Comparison of ENCODE assay signal across 1 cellular context in the genomic region with DNA sequence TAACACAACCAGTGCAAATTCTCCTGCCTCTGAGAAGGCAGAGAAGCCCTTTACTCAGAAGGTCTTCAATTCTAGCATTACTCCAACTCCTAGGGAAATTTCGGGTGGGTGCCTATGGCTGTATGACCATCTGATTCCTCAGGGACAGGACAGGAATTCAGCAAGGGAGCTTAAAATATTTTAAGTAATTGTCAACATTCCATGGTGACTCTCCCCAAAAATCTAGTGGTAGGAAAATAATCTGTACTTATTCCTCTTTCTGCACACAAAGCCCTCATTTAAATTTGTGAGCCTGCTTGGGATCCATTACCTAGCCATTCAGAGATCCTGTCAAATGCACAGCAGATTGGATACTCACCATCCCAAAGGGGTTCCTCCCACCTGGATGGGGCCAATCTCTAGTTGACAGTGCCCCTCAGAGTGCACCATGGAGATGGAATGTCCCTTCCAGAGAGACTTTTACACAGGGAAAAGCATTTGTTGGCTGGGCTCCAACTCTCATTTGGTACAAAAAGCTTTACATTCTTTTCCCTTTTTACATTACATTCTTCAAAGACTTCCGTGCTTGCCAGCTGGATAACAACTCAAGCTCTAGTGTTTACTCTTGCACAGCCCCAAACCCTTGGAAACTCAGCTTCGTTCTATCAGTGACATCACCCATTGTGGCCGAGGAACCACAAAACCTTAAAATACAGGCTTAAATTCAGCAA.
A peak's percentile ranks its signal among the peaks of the same experiment; 100 is the strongest.
TF ChIP-seq lines count a peak whose summit lies in the region.

No MANE protein-coding gene starts in this region.

TF ChIP-seq in HepG2, 621 proteins besides CTCF, POLR2A, EP300 and RAD21 (continued from another document and continues in another):
- TF ChIP-seq, protein P1, sequence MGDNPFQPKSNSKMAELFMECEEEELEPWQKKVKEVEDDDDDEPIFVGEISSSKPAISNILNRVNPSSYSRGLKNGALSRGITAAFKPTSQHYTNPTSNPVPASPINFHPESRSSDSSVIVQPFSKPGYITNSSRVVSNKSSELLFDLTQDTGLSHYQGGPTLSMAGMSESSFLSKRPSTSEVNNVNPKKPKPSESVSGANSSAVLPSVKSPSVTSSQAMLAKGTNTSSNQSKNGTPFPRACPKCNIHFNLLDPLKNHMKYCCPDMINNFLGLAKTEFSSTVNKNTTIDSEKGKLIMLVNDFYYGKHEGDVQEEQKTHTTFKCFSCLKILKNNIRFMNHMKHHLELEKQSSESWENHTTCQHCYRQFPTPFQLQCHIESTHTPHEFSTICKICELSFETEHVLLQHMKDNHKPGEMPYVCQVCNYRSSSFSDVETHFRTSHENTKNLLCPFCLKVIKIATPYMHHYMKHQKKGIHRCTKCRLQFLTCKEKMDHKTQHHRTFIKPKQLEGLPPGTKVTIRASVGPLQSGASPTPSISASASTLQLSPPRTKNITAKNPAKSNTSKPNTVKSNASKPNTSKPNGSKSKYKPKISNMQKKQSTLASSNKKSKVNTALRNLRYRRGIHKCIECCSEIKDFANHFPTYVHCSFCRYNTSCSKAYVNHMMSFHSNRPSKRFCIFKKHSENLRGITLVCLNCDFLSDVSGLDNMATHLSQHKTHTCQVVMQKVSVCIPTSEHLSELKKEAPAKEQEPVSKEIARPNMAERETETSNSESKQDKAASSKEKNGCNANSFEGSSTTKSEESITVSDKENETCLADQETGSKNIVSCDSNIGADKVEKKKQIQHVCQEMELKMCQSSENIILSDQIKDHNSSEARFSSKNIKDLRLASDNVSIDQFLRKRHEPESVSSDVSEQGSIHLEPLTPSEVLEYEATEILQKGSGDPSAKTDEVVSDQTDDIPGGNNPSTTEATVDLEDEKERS (CRISPR knock-in tag; IDR thresholded peaks at IDR 0.05) = no peak
- TF ChIP-seq WIZ (CRISPR knock-in tag; IDR thresholded peaks at IDR 0.05) (no peak), FOXA3 (CRISPR knock-in tag; IDR thresholded peaks at IDR 0.05) (peak; percentile 68), ZNF143 (CRISPR knock-in tag; IDR thresholded peaks at IDR 0.05) (no peak), HDAC2 (CRISPR knock-in tag; IDR thresholded peaks at IDR 0.05) (0 out of 2 replicates have a peak, but pooled peaks have one; percentile 12), TRIM24 (CRISPR knock-in tag; IDR thresholded peaks at IDR 0.05) (no peak), POLR2AphosphoS5 (IDR thresholded peaks at IDR 0.05; ENCODE audit: low read depth, low read length) (peak; percentile 20; the same call in 1 of the 2 replicates), MAZ (IDR thresholded peaks at IDR 0.05; ENCODE audit: borderline replicate concordance, low read depth, low read length) (no peak), MAZ (CRISPR knock-in tag; IDR thresholded peaks at IDR 0.05; ENCODE audit: low read depth) (no peak), ZNF891 (CRISPR knock-in tag; IDR thresholded peaks at IDR 0.05) (no peak), ZNF616 (CRISPR knock-in tag; IDR thresholded peaks at IDR 0.05; ENCODE audit: low read depth) (no peak), PRMT3 (CRISPR knock-in tag; IDR thresholded peaks at IDR 0.05; ENCODE audit: borderline replicate concordance, low read depth) (no peak), GATA4 (IDR thresholded peaks at IDR 0.05; ENCODE audit: borderline replicate concordance, low read depth) (no peak), SUZ12 (IDR thresholded peaks at IDR 0.05; ENCODE audit: low read depth, low read length) (no peak), ELF3 (CRISPR knock-in tag; IDR thresholded peaks at IDR 0.05) (peak; percentile 28; the same call in 1 of the 2 replicates), ZNF124 (CRISPR knock-in tag; IDR thresholded peaks at IDR 0.05) (no peak), ZKSCAN1 (IDR thresholded peaks at IDR 0.05; ENCODE audit: low read length) (no peak), PAWR (CRISPR knock-in tag; IDR thresholded peaks at IDR 0.05; ENCODE audit: borderline replicate concordance) (no peak), ZSCAN20 (CRISPR knock-in tag; IDR thresholded peaks at IDR 0.05; ENCODE audit: borderline replicate concordance) (no peak), ZNF101 (CRISPR knock-in tag; IDR thresholded peaks at IDR 0.05; ENCODE audit: borderline replicate concordance, low read depth) (no peak), ELF4 (CRISPR knock-in tag; IDR thresholded peaks at IDR 0.05; ENCODE audit: borderline replicate concordance) (no peak), MZF1 (CRISPR knock-in tag; IDR thresholded peaks at IDR 0.05; ENCODE audit: borderline replicate concordance) (no peak), REXO4 (CRISPR knock-in tag; IDR thresholded peaks at IDR 0.05; ENCODE audit: borderline replicate concordance) (no peak), ZNF556 (CRISPR knock-in tag; IDR thresholded peaks at IDR 0.05; ENCODE audit: borderline replicate concordance) (no peak), MEIS2 (CRISPR knock-in tag; IDR thresholded peaks at IDR 0.05) (no peak), ZNF552 (CRISPR knock-in tag; IDR thresholded peaks at IDR 0.05; ENCODE audit: borderline replicate concordance) (no peak), NR3C1 (CRISPR knock-in tag; IDR thresholded peaks at IDR 0.05) (no peak), SAP130 (CRISPR knock-in tag; IDR thresholded peaks at IDR 0.05; ENCODE audit: low read depth) (peak; percentile 66), ZNF446 (CRISPR knock-in tag; IDR thresholded peaks at IDR 0.05) (no peak), THAP11 (CRISPR knock-in tag; IDR thresholded peaks at IDR 0.05) (peak; percentile 30; the same call in 1 of the 2 replicates), STAG1 (CRISPR knock-in tag; IDR thresholded peaks at IDR 0.05) (no peak), ZNF670 (CRISPR knock-in tag; IDR thresholded peaks at IDR 0.05; ENCODE audit: borderline replicate concordance) (no peak), ASH2L (IDR thresholded peaks at IDR 0.05; ENCODE audit: insufficient read length, low read depth, low read length) (peak; percentile 58), SSRP1 (CRISPR knock-in tag; IDR thresholded peaks at IDR 0.05) (peak; percentile 33; the same call in 1 of the 2 replicates), ZFP62 (CRISPR knock-in tag; IDR thresholded peaks at IDR 0.05) (no peak), ZNF781 (CRISPR knock-in tag; IDR thresholded peaks at IDR 0.05; ENCODE audit: borderline replicate concordance, not compliant biosample characterization) (no peak), FOXO1 (CRISPR knock-in tag; IDR thresholded peaks at IDR 0.05) (peak; percentile 28; the same call in 1 of the 2 replicates), ZMYM2 (CRISPR knock-in tag; IDR thresholded peaks at IDR 0.05) (no peak), PITX1 (CRISPR knock-in tag; IDR thresholded peaks at IDR 0.05) (no peak), SIN3A (IDR thresholded peaks at IDR 0.05; ENCODE audit: borderline replicate concordance, low read depth, low read length) (0 out of 2 replicates have a peak, but pooled peaks have one; percentile 29), MYNN (CRISPR knock-in tag; IDR thresholded peaks at IDR 0.05; ENCODE audit: low read depth) (peak; percentile 57; the same call in 1 of the 2 replicates), ZNF350 (CRISPR knock-in tag; IDR thresholded peaks at IDR 0.05; ENCODE audit: borderline replicate concordance, low read depth) (no peak), ZNF792 (CRISPR knock-in tag; IDR thresholded peaks at IDR 0.05) (no peak), TEAD3 (CRISPR knock-in tag; optimal IDR thresholded peaks at IDR 0.05; ENCODE audit: borderline replicate concordance) (peak; percentile 64)
- TF ChIP-seq, protein P2, sequence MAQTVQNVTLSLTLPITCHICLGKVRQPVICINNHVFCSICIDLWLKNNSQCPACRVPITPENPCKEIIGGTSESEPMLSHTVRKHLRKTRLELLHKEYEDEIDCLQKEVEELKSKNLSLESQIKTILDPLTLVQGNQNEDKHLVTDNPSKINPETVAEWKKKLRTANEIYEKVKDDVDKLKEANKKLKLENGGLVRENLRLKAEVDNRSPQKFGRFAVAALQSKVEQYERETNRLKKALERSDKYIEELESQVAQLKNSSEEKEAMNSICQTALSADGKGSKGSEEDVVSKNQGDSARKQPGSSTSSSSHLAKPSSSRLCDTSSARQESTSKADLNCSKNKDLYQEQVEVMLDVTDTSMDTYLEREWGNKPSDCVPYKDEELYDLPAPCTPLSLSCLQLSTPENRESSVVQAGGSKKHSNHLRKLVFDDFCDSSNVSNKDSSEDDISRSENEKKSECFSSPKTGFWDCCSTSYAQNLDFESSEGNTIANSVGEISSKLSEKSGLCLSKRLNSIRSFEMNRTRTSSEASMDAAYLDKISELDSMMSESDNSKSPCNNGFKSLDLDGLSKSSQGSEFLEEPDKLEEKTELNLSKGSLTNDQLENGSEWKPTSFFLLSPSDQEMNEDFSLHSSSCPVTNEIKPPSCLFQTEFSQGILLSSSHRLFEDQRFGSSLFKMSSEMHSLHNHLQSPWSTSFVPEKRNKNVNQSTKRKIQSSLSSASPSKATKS (CRISPR knock-in tag; IDR thresholded peaks at IDR 0.05) = no peak
- TF ChIP-seq, protein P3, sequence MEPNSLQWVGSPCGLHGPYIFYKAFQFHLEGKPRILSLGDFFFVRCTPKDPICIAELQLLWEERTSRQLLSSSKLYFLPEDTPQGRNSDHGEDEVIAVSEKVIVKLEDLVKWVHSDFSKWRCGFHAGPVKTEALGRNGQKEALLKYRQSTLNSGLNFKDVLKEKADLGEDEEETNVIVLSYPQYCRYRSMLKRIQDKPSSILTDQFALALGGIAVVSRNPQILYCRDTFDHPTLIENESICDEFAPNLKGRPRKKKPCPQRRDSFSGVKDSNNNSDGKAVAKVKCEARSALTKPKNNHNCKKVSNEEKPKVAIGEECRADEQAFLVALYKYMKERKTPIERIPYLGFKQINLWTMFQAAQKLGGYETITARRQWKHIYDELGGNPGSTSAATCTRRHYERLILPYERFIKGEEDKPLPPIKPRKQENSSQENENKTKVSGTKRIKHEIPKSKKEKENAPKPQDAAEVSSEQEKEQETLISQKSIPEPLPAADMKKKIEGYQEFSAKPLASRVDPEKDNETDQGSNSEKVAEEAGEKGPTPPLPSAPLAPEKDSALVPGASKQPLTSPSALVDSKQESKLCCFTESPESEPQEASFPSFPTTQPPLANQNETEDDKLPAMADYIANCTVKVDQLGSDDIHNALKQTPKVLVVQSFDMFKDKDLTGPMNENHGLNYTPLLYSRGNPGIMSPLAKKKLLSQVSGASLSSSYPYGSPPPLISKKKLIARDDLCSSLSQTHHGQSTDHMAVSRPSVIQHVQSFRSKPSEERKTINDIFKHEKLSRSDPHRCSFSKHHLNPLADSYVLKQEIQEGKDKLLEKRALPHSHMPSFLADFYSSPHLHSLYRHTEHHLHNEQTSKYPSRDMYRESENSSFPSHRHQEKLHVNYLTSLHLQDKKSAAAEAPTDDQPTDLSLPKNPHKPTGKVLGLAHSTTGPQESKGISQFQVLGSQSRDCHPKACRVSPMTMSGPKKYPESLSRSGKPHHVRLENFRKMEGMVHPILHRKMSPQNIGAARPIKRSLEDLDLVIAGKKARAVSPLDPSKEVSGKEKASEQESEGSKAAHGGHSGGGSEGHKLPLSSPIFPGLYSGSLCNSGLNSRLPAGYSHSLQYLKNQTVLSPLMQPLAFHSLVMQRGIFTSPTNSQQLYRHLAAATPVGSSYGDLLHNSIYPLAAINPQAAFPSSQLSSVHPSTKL (CRISPR knock-in tag; IDR thresholded peaks at IDR 0.05) = peak; percentile 52; the same call in 1 of the 2 replicates
- TF ChIP-seq, protein P4, sequence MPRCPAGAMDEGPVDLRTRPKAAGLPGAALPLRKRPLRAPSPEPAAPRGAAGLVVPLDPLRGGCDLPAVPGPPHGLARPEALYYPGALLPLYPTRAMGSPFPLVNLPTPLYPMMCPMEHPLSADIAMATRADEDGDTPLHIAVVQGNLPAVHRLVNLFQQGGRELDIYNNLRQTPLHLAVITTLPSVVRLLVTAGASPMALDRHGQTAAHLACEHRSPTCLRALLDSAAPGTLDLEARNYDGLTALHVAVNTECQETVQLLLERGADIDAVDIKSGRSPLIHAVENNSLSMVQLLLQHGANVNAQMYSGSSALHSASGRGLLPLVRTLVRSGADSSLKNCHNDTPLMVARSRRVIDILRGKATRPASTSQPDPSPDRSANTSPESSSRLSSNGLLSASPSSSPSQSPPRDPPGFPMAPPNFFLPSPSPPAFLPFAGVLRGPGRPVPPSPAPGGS (CRISPR knock-in tag; IDR thresholded peaks at IDR 0.05) = no peak
- TF ChIP-seq, protein P5, sequence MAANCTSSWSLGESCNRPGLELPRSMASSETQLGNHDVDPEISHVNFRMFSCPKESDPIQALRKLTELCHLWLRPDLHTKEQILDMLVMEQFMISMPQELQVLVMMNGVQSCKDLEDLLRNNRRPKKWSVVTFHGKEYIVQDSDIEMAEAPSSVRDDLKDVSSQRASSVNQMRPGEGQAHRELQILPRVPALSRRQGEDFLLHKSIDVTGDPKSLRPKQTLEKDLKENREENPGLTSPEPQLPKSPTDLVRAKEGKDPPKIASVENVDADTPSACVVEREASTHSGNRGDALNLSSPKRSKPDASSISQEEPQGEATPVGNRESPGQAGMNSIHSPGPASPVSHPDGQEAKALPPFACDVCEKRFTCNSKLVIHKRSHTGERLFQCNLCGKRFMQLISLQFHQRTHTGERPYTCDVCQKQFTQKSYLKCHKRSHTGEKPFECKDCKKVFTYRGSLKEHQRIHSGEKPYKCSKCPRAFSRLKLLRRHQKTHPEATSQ (CRISPR knock-in tag; IDR thresholded peaks at IDR 0.05; ENCODE audit: borderline replicate concordance) = no peak
- TF ChIP-seq, protein P6, sequence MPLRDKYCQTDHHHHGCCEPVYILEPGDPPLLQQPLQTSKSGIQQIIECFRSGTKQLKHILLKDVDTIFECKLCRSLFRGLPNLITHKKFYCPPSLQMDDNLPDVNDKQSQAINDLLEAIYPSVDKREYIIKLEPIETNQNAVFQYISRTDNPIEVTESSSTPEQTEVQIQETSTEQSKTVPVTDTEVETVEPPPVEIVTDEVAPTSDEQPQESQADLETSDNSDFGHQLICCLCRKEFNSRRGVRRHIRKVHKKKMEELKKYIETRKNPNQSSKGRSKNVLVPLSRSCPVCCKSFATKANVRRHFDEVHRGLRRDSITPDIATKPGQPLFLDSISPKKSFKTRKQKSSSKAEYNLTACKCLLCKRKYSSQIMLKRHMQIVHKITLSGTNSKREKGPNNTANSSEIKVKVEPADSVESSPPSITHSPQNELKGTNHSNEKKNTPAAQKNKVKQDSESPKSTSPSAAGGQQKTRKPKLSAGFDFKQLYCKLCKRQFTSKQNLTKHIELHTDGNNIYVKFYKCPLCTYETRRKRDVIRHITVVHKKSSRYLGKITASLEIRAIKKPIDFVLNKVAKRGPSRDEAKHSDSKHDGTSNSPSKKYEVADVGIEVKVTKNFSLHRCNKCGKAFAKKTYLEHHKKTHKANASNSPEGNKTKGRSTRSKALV (CRISPR knock-in tag; IDR thresholded peaks at IDR 0.05) = no peak
- TF ChIP-seq, protein P7, sequence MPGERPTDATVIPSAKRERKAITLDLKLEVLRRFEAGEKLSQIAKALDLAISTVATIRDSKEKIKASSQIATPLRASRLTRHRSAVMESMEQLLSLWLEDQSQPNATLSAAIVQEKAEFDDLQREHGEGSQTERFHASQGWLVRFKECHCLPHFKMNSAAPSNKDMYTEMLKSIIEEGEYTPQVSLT (CRISPR knock-in tag; IDR thresholded peaks at IDR 0.05; ENCODE audit: borderline replicate concordance, low read depth) = no peak
